Comparison of ENCODE assay signal across 1 cellular context in genomic region chr2:162065767-162066166, GRCh38.
TF ChIP-seq lines count a peak whose summit lies in the region.

No MANE protein-coding gene starts in this region.

TF ChIP-seq in HepG2, 621 proteins besides CTCF, POLR2A, EP300 and RAD21 (continued from another document):
- TF ChIP-seq ZNF558 (CRISPR knock-in tag; IDR thresholded peaks at IDR 0.05; ENCODE audit: borderline replicate concordance), result no peak
- TF ChIP-seq CENPT (CRISPR knock-in tag; IDR thresholded peaks at IDR 0.05; ENCODE audit: low read depth), result no peak
- no peak for TF ChIP-seq NAIF1 (CRISPR knock-in tag; IDR thresholded peaks at IDR 0.05; ENCODE audit: borderline replicate concordance)
- no peak for TF ChIP-seq ZNF570 (CRISPR knock-in tag; IDR thresholded peaks at IDR 0.05; ENCODE audit: borderline replicate concordance)
- no peak for TF ChIP-seq FOXP1 (IDR thresholded peaks at IDR 0.05)
- TF ChIP-seq FOXP1 (CRISPR knock-in tag; IDR thresholded peaks at IDR 0.05), result peak; percentile 37; the same call in 1 of the 2 replicates
- TF ChIP-seq, protein P1, sequence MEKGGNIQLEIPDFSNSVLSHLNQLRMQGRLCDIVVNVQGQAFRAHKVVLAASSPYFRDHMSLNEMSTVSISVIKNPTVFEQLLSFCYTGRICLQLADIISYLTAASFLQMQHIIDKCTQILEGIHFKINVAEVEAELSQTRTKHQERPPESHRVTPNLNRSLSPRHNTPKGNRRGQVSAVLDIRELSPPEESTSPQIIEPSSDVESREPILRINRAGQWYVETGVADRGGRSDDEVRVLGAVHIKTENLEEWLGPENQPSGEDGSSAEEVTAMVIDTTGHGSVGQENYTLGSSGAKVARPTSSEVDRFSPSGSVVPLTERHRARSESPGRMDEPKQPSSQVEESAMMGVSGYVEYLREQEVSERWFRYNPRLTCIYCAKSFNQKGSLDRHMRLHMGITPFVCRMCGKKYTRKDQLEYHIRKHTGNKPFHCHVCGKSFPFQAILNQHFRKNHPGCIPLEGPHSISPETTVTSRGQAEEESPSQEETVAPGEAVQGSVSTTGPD (CRISPR knock-in tag; IDR thresholded peaks at IDR 0.05), result no peak
- TF ChIP-seq SP1 (IDR thresholded peaks at IDR 0.05), result no peak
- TF ChIP-seq SP1 (CRISPR knock-in tag; IDR thresholded peaks at IDR 0.05), result no peak
- no peak for TF ChIP-seq ZSCAN31 (CRISPR knock-in tag; IDR thresholded peaks at IDR 0.05; ENCODE audit: low read depth)
- TF ChIP-seq SOX13 (IDR thresholded peaks at IDR 0.05), result peak; percentile 54; the same call in 1 of the 2 replicates
- TF ChIP-seq SOX13 (CRISPR knock-in tag; conservative IDR thresholded peaks at IDR 0.05 in 1 of 2, IDR thresholded peaks at IDR 0.05 in 1 of 2), result peak in 1 of 2 experiments; percentile 91; a peak in 2 of 4 replicates
- no peak for TF ChIP-seq NR3C1 (CRISPR knock-in tag; IDR thresholded peaks at IDR 0.05)
- TF ChIP-seq CBX5 (CRISPR knock-in tag; IDR thresholded peaks at IDR 0.05; ENCODE audit: borderline replicate concordance), result no peak
- no peak for TF ChIP-seq ISX (CRISPR knock-in tag; conservative IDR thresholded peaks at IDR 0.05)
- TF ChIP-seq AKAP8 (CRISPR knock-in tag; IDR thresholded peaks at IDR 0.05), result no peak
- TF ChIP-seq HMG20A (CRISPR knock-in tag; IDR thresholded peaks at IDR 0.05; ENCODE audit: borderline replicate concordance), result peak; percentile 72; the same call in 1 of the 2 replicates
- peak; percentile 85 for TF ChIP-seq SOX5 (CRISPR knock-in tag; IDR thresholded peaks at IDR 0.05; ENCODE audit: borderline replicate concordance)
- no peak for TF ChIP-seq ZFP36 (IDR thresholded peaks at IDR 0.05; ENCODE audit: borderline replicate concordance, low read depth, low read length, partially characterized antibody)
- peak; percentile 27; the same call in 1 of the 2 replicates for TF ChIP-seq NCOA2 (CRISPR knock-in tag; IDR thresholded peaks at IDR 0.05)
- TF ChIP-seq KDM4B (CRISPR knock-in tag; IDR thresholded peaks at IDR 0.05), result no peak
- 0 out of 2 replicates have a peak, but pooled peaks have one; percentile 24 for TF ChIP-seq RXRB (CRISPR knock-in tag; IDR thresholded peaks at IDR 0.05; ENCODE audit: borderline replicate concordance)
- TF ChIP-seq ARHGAP35 (CRISPR knock-in tag; IDR thresholded peaks at IDR 0.05; ENCODE audit: borderline replicate concordance), result no peak
- peak; percentile 80 for TF ChIP-seq HMG20B (CRISPR knock-in tag; conservative IDR thresholded peaks at IDR 0.05)
- no peak for TF ChIP-seq HNF4A (CRISPR knock-in tag; IDR thresholded peaks at IDR 0.05)
- TF ChIP-seq PLSCR1 (CRISPR knock-in tag; IDR thresholded peaks at IDR 0.05; ENCODE audit: borderline replicate concordance), result no peak
- TF ChIP-seq ATM (IDR thresholded peaks at IDR 0.05; ENCODE audit: borderline replicate concordance), result no peak
- TF ChIP-seq ZNF10 (CRISPR knock-in tag; IDR thresholded peaks at IDR 0.05; ENCODE audit: borderline replicate concordance, low read depth), result no peak
